ENCODE assay signal across 1 cellular context in the genomic region with DNA sequence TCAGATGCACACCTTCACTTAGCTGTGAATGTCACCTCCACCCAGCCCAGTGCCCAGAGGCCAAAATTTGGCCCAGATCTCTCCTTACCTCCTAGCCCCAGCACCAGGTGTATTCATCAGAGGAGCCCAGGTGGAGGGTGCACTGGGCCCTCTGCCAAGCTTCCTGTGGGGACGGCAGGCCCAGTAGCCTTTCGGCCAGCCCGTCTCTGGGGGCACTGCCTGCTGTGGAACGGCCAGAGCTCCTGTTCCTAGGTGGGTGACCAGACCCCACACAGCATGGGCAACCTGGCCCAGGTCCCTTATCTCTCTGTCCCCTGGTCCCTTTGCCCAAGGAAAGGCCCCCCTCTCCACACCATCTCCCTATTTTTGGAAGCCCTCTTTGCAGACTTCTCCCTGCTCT.
TF ChIP-seq lines count a peak whose summit lies in the region.

No MANE protein-coding gene starts in this region.

TF ChIP-seq in IMR-90, 13 proteins besides CTCF, POLR2A, EP300 and RAD21 (continued from another document):
- TF ChIP-seq, protein P1, sequence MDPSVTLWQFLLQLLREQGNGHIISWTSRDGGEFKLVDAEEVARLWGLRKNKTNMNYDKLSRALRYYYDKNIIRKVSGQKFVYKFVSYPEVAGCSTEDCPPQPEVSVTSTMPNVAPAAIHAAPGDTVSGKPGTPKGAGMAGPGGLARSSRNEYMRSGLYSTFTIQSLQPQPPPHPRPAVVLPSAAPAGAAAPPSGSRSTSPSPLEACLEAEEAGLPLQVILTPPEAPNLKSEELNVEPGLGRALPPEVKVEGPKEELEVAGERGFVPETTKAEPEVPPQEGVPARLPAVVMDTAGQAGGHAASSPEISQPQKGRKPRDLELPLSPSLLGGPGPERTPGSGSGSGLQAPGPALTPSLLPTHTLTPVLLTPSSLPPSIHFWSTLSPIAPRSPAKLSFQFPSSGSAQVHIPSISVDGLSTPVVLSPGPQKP (IDR thresholded peaks at IDR 0.05; ENCODE audit: borderline replicate concordance, low read depth, low read length), result no peak
- TF ChIP-seq FOS (IDR thresholded peaks at IDR 0.05; ENCODE audit: low read depth, low read length), result no peak
- TF ChIP-seq MAFK (IDR thresholded peaks at IDR 0.05; ENCODE audit: low read depth, low read length), result no peak
- TF ChIP-seq CHD1 (IDR thresholded peaks at IDR 0.05; ENCODE audit: low read depth, low read length), result no peak
